In the genomic region with DNA sequence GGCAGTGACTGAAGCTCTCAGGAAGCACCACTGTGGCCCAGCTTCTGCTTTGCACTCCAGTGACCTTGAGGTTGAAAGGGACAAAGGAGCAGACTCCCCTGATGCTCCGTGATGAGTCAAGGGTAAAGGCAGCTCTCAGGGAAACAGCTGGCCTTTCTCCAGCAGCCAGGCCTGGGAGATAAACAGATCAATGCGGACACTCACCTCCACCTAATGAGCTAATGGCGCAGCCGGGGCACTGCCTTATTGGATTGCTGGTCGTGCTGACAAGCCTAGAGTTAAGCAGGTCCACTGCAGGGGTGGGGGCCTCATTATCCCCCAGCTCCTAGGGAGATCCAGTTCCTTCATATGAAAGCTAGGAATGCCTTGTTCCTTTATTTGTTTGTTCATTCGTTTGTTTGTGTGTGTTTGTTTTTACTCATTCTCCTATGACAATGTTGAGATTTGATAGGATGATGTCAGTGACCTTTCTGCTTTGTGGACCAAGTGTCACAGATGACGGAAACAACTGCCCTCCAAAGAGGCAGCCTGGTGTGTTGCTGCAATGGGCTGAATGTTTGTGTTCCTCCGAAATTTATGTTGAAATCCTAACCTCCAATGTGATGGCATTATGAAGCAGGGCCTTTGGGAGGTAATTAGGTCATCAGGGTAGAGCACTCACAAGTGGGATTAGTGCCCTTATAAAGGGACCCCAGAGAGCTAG, we compare ENCODE assay signal across 19 cellular contexts.
A peak's percentile ranks its signal among the peaks of the same experiment; 100 is the strongest.
DNase-seq lines count a peak whose midpoint lies in the region; TF ChIP-seq lines count a peak whose summit lies in the region.
"Had no signal": no experiment of that assay in that cellular context is flagged by ENCODE, and none has a peak within 500 bp of the region (broad histone marks: within the 10 kb centered on the region; RNA-seq: fewer than 3 reads in every experiment).

No MANE protein-coding gene starts in this region.

- intact Hi-C loops in MCF 10A (cut with micrococcal nuclease), result loop anchor here (5.0 kb wide), 3 partner anchors 346 to 1414 kb away; no protein-coding TSS in a partner anchor
- intact Hi-C loops in breast epithelium (cut with DNase I; ENCODE audit: low total_unique reads), result no loop called here
- intact Hi-C loops in dorsolateral prefrontal cortex (cut with DNase I), result no loop called here
- intact Hi-C loops in esophagus squamous epithelium (cut with DNase I), result no loop called here

- DNase-seq in MCF 10A (ENCODE audit: unreplicated experiment) (peak; percentile 4), breast epithelium (ENCODE audit: low spot score in 2 of 2) (no peak), NCI-H524 (lab: John Stamatoyannopoulos, UW) (peak; percentile 45 to 61), dorsolateral prefrontal cortex (peak in 1 of 10 donors; percentile 42), type B pancreatic cell (ENCODE audit: extremely low spot score, unreplicated experiment) (no peak), NCI-H526 (lab: John Stamatoyannopoulos, UW) (no peak), esophagus squamous epithelium (lab: John Stamatoyannopoulos, UW) (no peak), medulla oblongata (ENCODE audit: extremely low spot score) (no peak)
- DNase-seq: activated CD4-positive, CD25-positive, alpha-beta regulatory T cell; activated effector memory CD4-positive, alpha-beta T cell treated with Interleukin-2 at 50 U/mL for 16 hours; Caco-2; GF-D8; H7; NCI-H226; small intestine; stimulated activated naive CD4-positive, alpha-beta T cell treated with Interleukin-2 at 50 U/mL for 16 hours; upper lobe of right lung had no signal

- no TSS peak for BruUV-seq in MCF 10A (replicated peaks; lab: Mats Ljungman, UMichigan)

- H3K27me3 ChIP-seq in breast epithelium (no peaks in the 10 kb centered on the region), dorsolateral prefrontal cortex (no peaks in the 10 kb centered on the region), esophagus squamous epithelium (no peaks in the 10 kb centered on the region)
- H3K27me3 ChIP-seq: ascending aorta, gastroesophageal sphincter, upper lobe of right lung had no signal

- 65 to 82% methylated on average over 6 to 8 of the region's 8 CpGs for WGBS in esophagus squamous epithelium, 2 donors

- H3K27me3 Mint-ChIP-seq in MCF 10A (ENCODE audit: insufficient read depth, unreplicated experiment) (no peaks in the 10 kb centered on the region), type B pancreatic cell (no peaks in the 10 kb centered on the region)

- TF ChIP-seq POLR2A in breast epithelium (IDR thresholded peaks at IDR 0.05) (no peak), esophagus squamous epithelium (IDR thresholded peaks at IDR 0.05) (no peak)

- H3K4me1 ChIP-seq in breast epithelium (no peaks in the 10 kb centered on the region), esophagus squamous epithelium (no peaks in the 10 kb centered on the region)
- H3K4me1 ChIP-seq: gastroesophageal sphincter, upper lobe of right lung had no signal

- no peaks in the 10 kb centered on the region for H3K9me3 ChIP-seq in breast epithelium
- H3K9me3 ChIP-seq in esophagus squamous epithelium, result no peaks in the 10 kb centered on the region
- H3K9me3 ChIP-seq: ascending aorta, Caco-2, gastroesophageal sphincter, upper lobe of right lung had no signal

- H3K36me3 ChIP-seq in breast epithelium (no peaks in the 10 kb centered on the region), esophagus squamous epithelium (no peaks in the 10 kb centered on the region)
- H3K36me3 ChIP-seq: ascending aorta, gastroesophageal sphincter, upper lobe of right lung had no signal

- H3K27ac Mint-ChIP-seq in MCF 10A (ENCODE audit: low read depth, unreplicated experiment) (no peak overlapping the region), type B pancreatic cell (peak overlapping the region; percentile 25)

- POLR2A ChIA-PET in MCF 10A (lab: Yijun Ruan, JAX), result no interaction called here

- no peaks in the 10 kb centered on the region for H3K36me3 Mint-ChIP-seq in MCF 10A (ENCODE audit: insufficient read depth, unreplicated experiment)
- H3K36me3 Mint-ChIP-seq in type B pancreatic cell, result no peaks in the 10 kb centered on the region

- H3K9me3 Mint-ChIP-seq in MCF 10A (ENCODE audit: unreplicated experiment) (no peaks in the 10 kb centered on the region), type B pancreatic cell (no peaks in the 10 kb centered on the region)

- CTCF ChIA-PET in MCF 10A (lab: Yijun Ruan, JAX), result interaction anchor here (0.5 to 3.6 kb wide), 13 partner anchors 9 to 1686 kb away, joined by 3 to 17 read pairs (median 4); no protein-coding TSS in a partner anchor

- H3K4me3 ChIP-seq in breast epithelium (no peak overlapping the region), dorsolateral prefrontal cortex (no peak overlapping the region), esophagus squamous epithelium (no peak overlapping the region)
- H3K4me3 ChIP-seq: ascending aorta, gastroesophageal sphincter, upper lobe of right lung had no signal

- H3K4me1 Mint-ChIP-seq in MCF 10A (ENCODE audit: insufficient read depth, unreplicated experiment), result peaks cover 8% of the 10 kb centered on the region
- H3K4me1 Mint-ChIP-seq in type B pancreatic cell (ENCODE audit: unreplicated experiment), result no peaks in the 10 kb centered on the region

- no peak overlapping the region for H3K27ac ChIP-seq in breast epithelium
- peak overlapping the region in 31 of 59 donors; percentile 1 to 71 (median 52) for H3K27ac ChIP-seq in dorsolateral prefrontal cortex
- no peak overlapping the region for H3K27ac ChIP-seq in esophagus squamous epithelium
- H3K27ac ChIP-seq: ascending aorta, gastroesophageal sphincter, upper lobe of right lung had no signal

- H3K4me3 Mint-ChIP-seq in MCF 10A (ENCODE audit: unreplicated experiment) (no peak overlapping the region), type B pancreatic cell (no peak overlapping the region)

- TF ChIP-seq CTCF in MCF 10A (IDR thresholded peaks at IDR 0.05; ENCODE audit: unreplicated experiment), result no peak
- no peak for TF ChIP-seq CTCF in breast epithelium (IDR thresholded peaks at IDR 0.05)
- TF ChIP-seq CTCF in dorsolateral prefrontal cortex (IDR thresholded peaks at IDR 0.05 in 54 of 56, conservative IDR thresholded peaks at IDR 0.05 in 2 of 56; ENCODE audit: low read depth in 1 of 56, partially characterized antibody in 56 of 56), result no peak
- no peak for TF ChIP-seq CTCF in type B pancreatic cell (conservative IDR thresholded peaks at IDR 0.05)
- no peak for TF ChIP-seq CTCF in esophagus squamous epithelium (IDR thresholded peaks at IDR 0.05)

Comparison
In these comparisons a context has a peak if more than half of its experiments do, and no peak if none do; other contexts are left out.
1. DNase-seq: peak in MCF 10A (single experiment) and NCI-H524 (2 of 2); none in breast epithelium (0 of 2), type B pancreatic cell (single experiment), NCI-H526 (0 of 2), esophagus squamous epithelium (single experiment) and medulla oblongata (single experiment).
2. H3K27ac ChIP-seq: peak in dorsolateral prefrontal cortex (31 of 59); none in breast epithelium (0 of 2) and esophagus squamous epithelium (0 of 4).